ENCODE assay signal across 19 cellular contexts in the genomic region with DNA sequence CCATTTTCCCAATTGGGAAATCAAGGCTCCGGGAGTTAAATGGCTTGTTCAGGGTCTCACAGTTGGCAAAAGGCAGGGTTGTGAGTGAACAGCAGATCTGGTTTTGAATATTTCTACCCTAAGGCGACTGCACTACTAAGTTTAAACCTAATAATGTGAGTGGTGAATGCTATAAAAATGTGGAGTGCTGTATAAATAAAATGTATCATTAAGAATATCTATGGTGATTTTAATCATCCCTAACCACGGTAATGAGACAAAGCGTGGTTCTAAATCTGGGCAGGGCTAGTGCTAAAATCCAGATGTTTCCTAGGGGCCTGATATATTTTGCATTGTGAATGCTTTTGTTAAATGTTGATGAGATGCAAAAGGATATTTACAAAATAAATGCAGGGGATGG. TPM values are rescaled to one million over a fixed set of nuclear protein-coding genes. Genes with fewer than 3 reads are reported as not detected.
A peak's percentile ranks its signal among the peaks of the same experiment; 100 is the strongest.
DNase-seq lines count a peak whose midpoint lies in the region; ATAC-seq and TF ChIP-seq lines count a peak whose summit lies in the region.
"Had no signal": no experiment of that assay in that cellular context is flagged by ENCODE, and none has a peak within 500 bp of the region (broad histone marks: within the 10 kb centered on the region; RNA-seq: fewer than 3 reads in every experiment).

No MANE protein-coding gene starts in this region.

- H3K27me3 Mint-ChIP-seq in brain: no peaks in the 10 kb centered on the region

- H3K27ac ChIP-seq in cardiac muscle cell (peak overlapping the region; percentile 73), right atrium auricular region (peak overlapping the region; percentile 67 to 76), sigmoid colon (peak overlapping the region in 3 of 4 donors; percentile 43 to 78 (median 59))
- H3K27ac ChIP-seq: 22Rv1, PC-9 had no signal

- H3K4me3 Mint-ChIP-seq in brain: peak overlapping the region in 2 of 5 experiments; percentile 39 to 41

- peak overlapping the region; percentile 66 to 95 (median 80) for H3K27ac Mint-ChIP-seq in brain
- H3K27ac Mint-ChIP-seq: CD8-positive, alpha-beta memory T cell had no signal

- no peaks in the 10 kb centered on the region for H3K9me3 Mint-ChIP-seq in brain
- H3K9me3 Mint-ChIP-seq: CD8-positive, alpha-beta memory T cell had no signal

- no peak for TF ChIP-seq POLR2A in sigmoid colon (IDR thresholded peaks at IDR 0.05)

- H3K36me3 Mint-ChIP-seq in brain: no peaks in the 10 kb centered on the region

- H3K36me3 ChIP-seq in cardiac muscle cell: no peaks in the 10 kb centered on the region
- no peaks in the 10 kb centered on the region for H3K36me3 ChIP-seq in right atrium auricular region
- H3K36me3 ChIP-seq in sigmoid colon: no peaks in the 10 kb centered on the region

- WGBS in sigmoid colon, 2 donors: 78 to 86% methylated on average over 4 of the region's 4 CpGs

- no peak overlapping the region for H3K4me3 ChIP-seq in cardiac muscle cell
- no peak overlapping the region for H3K4me3 ChIP-seq in right atrium auricular region
- no peak overlapping the region for H3K4me3 ChIP-seq in sigmoid colon
- H3K4me3 ChIP-seq: PC-9 had no signal

- H3K4me1 ChIP-seq in cardiac muscle cell (ENCODE audit: low read depth) (peaks cover 24% of the 10 kb centered on the region), right atrium auricular region (peaks cover 0 to 75% of the 10 kb centered on the region in 2 donors), sigmoid colon (peaks cover 0 to 65% (median 51%) of the 10 kb centered on the region in 4 donors)

- no peak for TF ChIP-seq EP300 in sigmoid colon (IDR thresholded peaks at IDR 0.05)

- DNase-seq in cardiac muscle cell (ENCODE audit: low read depth in 1 of 2, low spot score in 1 of 2) (no peak), left ventricle myocardium superior (no peak), right atrium auricular region (ENCODE audit: low spot score) (no peak), sigmoid colon (no peak), NCI-H748 treated with DMSO at 0.1 percent for 48 hours (lab: John Stamatoyannopoulos, UW) (no peak), NCI-H446 (lab: John Stamatoyannopoulos, UW) (no peak), SK-N-DZ (ENCODE audit: low spot score) (no peak)
- DNase-seq: CD8-positive, alpha-beta memory T cell; GDM1; KG1; NCI-H1436; NCI-H2029 treated with DMSO at 0.1 percent for 48 hours; NCI-H2171 treated with DMSO at 0.1 percent for 48 hours; NCI-H510A; NCI-H82; PC-9 had no signal

- TF ChIP-seq CTCF in cardiac muscle cell (IDR thresholded peaks at IDR 0.05; ENCODE audit: low read depth, low read length) (no peak), brain (conservative IDR thresholded peaks at IDR 0.05) (no peak), right atrium auricular region (IDR thresholded peaks at IDR 0.05) (no peak), sigmoid colon (IDR thresholded peaks at IDR 0.05) (no peak)

- no peaks in the 10 kb centered on the region for H3K9me3 ChIP-seq in cardiac muscle cell (ENCODE audit: low read depth)
- H3K9me3 ChIP-seq in right atrium auricular region: no peaks in the 10 kb centered on the region
- no peaks in the 10 kb centered on the region for H3K9me3 ChIP-seq in sigmoid colon

- intact Hi-C loops in left ventricle myocardium superior (cut with micrococcal nuclease) (no loop called here), sigmoid colon (cut with DNase I) (no loop called here)

- no peaks in the 10 kb centered on the region for H3K27me3 ChIP-seq in cardiac muscle cell
- H3K27me3 ChIP-seq in right atrium auricular region: no peaks in the 10 kb centered on the region
- no peaks in the 10 kb centered on the region for H3K27me3 ChIP-seq in sigmoid colon

- H3K4me1 Mint-ChIP-seq in brain: peaks cover 91% of the 10 kb centered on the region

- ATAC-seq in left ventricle myocardium superior: no peak
- ATAC-seq: HCT116 had no signal

RNA-seq across cellular contexts. Expression of a gene that starts 58.0 kb away (rescaled TPM):
- total RNA-seq in cardiac muscle cell (48.1 and 68.6 TPM in 2 replicates), left ventricle myocardium superior (94.6 TPM), right atrium auricular region (10 to 100 TPM; 76.3 to 79.3 TPM), sigmoid colon (10 to 100 TPM; 13.8 to 75.3 (median 23.0) TPM)
- polyA plus RNA-seq in cardiac muscle cell (82.8 and 122 TPM in 2 replicates), brain (ENCODE audit: insufficient read depth, low read depth, low replicate concordance) (3.3 TPM), sigmoid colon (1 to 10 TPM in 2 of 3 donors, under 1 TPM in 1; 0.23 to 8.0 (median 7.2) TPM)
- polyA plus RNA-seq in SK-N-DZ (2014; cell fraction: cytosol; rRNA removed): 9.8 and 15.7 TPM in 2 replicates
- polyA plus RNA-seq in SK-N-DZ (2014; cell fraction: nucleus; rRNA removed): 6.9 and 15.7 TPM in 2 replicates
- total RNA-seq: PC-9 had no signal
